9 cellular contexts compared by ENCODE assay signal in the genomic region with DNA sequence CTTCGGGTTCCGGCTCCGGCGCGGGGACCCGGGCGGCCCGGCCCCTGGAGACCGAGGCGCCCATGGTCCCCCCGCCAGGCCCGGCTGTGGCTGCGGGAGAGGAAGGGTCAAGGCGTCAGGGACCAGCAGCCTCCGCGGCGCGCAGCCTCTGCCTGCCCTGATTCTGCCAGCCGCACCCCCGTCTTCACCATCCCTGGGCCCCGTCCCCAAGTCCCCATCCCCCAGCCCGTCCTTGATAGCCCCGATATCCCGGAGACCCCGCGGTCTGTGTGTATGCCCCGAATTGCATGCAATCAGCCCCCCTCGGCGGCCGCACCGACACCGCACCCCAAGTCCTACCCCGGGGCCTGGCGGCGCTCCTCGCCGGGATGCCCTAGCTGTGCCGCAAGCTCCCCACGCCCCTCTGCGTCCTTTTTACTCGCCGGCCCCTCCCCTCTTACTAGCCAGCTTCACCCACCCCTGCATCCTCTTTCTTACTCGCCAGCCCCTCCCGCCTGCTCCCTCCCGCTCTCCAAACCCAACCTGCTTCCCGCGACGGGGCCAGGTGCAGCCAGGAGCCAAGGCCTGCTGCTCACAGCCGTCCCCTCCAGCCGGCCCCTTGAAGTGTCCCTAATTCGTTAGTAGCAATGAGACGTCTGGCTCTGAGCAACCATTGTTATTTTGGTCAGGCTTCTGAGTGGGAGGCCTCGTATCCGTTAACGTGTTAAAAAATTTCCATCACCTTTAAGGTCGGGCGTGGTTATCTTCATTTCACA. TPM values are rescaled to one million over a fixed set of nuclear protein-coding genes. Genes with fewer than 3 reads are reported as not detected.
A peak's percentile ranks its signal among the peaks of the same experiment; 100 is the strongest.
DNase-seq lines count a peak whose midpoint lies in the region; ATAC-seq and TF ChIP-seq lines count a peak whose summit lies in the region.
"Had no signal": no experiment of that assay in that cellular context is flagged by ENCODE, and none has a peak within 500 bp of the region (broad histone marks: within the 10 kb centered on the region; RNA-seq: fewer than 3 reads in every experiment).

Gene FBXO27, minus strand, starts transcription at position 386 of the 755 bp plus-strand sequence. Its CDS starts 322 bp downstream, at position 64.

- H3K9me3 Mint-ChIP-seq in T-helper 2 cell treated with Interferon-gamma antibody and Interleukin-4, amounts not matched to agents 5 μg/mL and 100 μg/mL, for 36 hours: no peaks in the 10 kb centered on the region
- no peaks in the 10 kb centered on the region for H3K9me3 Mint-ChIP-seq in central memory CD8-positive, alpha-beta T cell
- H3K9me3 Mint-ChIP-seq: activated naive CD4-positive, alpha-beta T cell treated with anti-CD3 and anti-CD28 coated beads, Interleukin-2, amount 50 U/mL, for 72 hours had no signal

- no peak for ATAC-seq in central memory CD8-positive, alpha-beta T cell (replicated peaks; ENCODE audit: extremely low read depth, poor library complexity, severe bottlenecking)
- no peak for ATAC-seq in HG03378 (IDR thresholded peaks at IDR 0.05; ENCODE audit: unreplicated experiment)
- ATAC-seq in GM18868 (IDR thresholded peaks at IDR 0.05; ENCODE audit: unreplicated experiment): no peak

- DNase-seq in T-helper 2 cell treated with Interferon-gamma antibody and Interleukin-4, amounts not matched to agents 5 μg/mL and 100 μg/mL, for 36 hours (ENCODE audit: low spot score): no peak
- DNase-seq in T-helper 2 cell: no peak
- DNase-seq in NT2/D1 (ENCODE audit: low read depth, low spot score): no peak
- DNase-seq in central memory CD8-positive, alpha-beta T cell (ENCODE audit: low spot score in 2 of 2): no peak
- DNase-seq in kidney epithelial cell (ENCODE audit: low read depth): no peak
- DNase-seq in smooth muscle cell (lab: John Stamatoyannopoulos, UW; ENCODE audit: unreplicated experiment): no peak

- H3K9ac ChIP-seq in NT2/D1 (ENCODE audit: insufficient read length, low read depth): peak within 1 kb of the TSS; percentile 87
- no peak within 1 kb of the TSS for H3K9ac ChIP-seq in smooth muscle cell (ENCODE audit: low read depth)

- H3K27me3 ChIP-seq in NT2/D1 (ENCODE audit: insufficient read depth, insufficient read length) (no peaks in the 10 kb centered on the region), kidney epithelial cell (ENCODE audit: control insufficient read depth, insufficient read depth, low read length) (no peaks in the 10 kb centered on the region), smooth muscle cell (ENCODE audit: low read depth) (no peaks in the 10 kb centered on the region)

- H3K79me2 ChIP-seq in smooth muscle cell (ENCODE audit: low read depth): no peaks in the 10 kb centered on the region

- H3F3A ChIP-seq in smooth muscle cell (ENCODE audit: low read depth): no peaks in the 10 kb centered on the region

- H2AFZ ChIP-seq in smooth muscle cell (ENCODE audit: low read depth): peak within 1 kb of the TSS; percentile 96

- H3K27me3 Mint-ChIP-seq in T-helper 2 cell treated with Interferon-gamma antibody and Interleukin-4, amounts not matched to agents 5 μg/mL and 100 μg/mL, for 36 hours (ENCODE audit: low read depth): peaks cover 28% of the 10 kb centered on the region
- H3K27me3 Mint-ChIP-seq in central memory CD8-positive, alpha-beta T cell: peaks cover 9% of the 10 kb centered on the region

- 5% methylated on average over 50 of the region's 57 CpGs for WGBS in smooth muscle cell (ENCODE audit: low lambda C conversion rate)

- H3K4me3 ChIP-seq in NT2/D1 (ENCODE audit: insufficient read length, low read depth): peak within 1 kb of the TSS; percentile 75
- peak within 1 kb of the TSS; percentile 62 for H3K4me3 ChIP-seq in kidney epithelial cell (ENCODE audit: low read depth, low read length)
- H3K4me3 ChIP-seq in smooth muscle cell: peak within 1 kb of the TSS; percentile 67

- H3K36me3 Mint-ChIP-seq in T-helper 2 cell treated with Interferon-gamma antibody and Interleukin-4, amounts not matched to agents 5 μg/mL and 100 μg/mL, for 36 hours (ENCODE audit: low read depth): no peaks in the 10 kb centered on the region
- H3K36me3 Mint-ChIP-seq in central memory CD8-positive, alpha-beta T cell (ENCODE audit: insufficient read depth): peaks cover 1% of the 10 kb centered on the region

- H4K20me1 ChIP-seq in smooth muscle cell (ENCODE audit: low read depth): no peaks in the 10 kb centered on the region

- no peak within 1 kb of the TSS for H3K27ac ChIP-seq in smooth muscle cell (ENCODE audit: low read depth)

- H3K4me2 ChIP-seq in smooth muscle cell: peak within 1 kb of the TSS; percentile 97

- no peak within 1 kb of the TSS for H3K27ac Mint-ChIP-seq in T-helper 2 cell treated with Interferon-gamma antibody and Interleukin-4, amounts not matched to agents 5 μg/mL and 100 μg/mL, for 36 hours
- H3K27ac Mint-ChIP-seq in central memory CD8-positive, alpha-beta T cell (ENCODE audit: low read depth): no peak within 1 kb of the TSS
- H3K27ac Mint-ChIP-seq: activated naive CD4-positive, alpha-beta T cell treated with anti-CD3 and anti-CD28 coated beads, Interleukin-2, amount 50 U/mL, for 72 hours had no signal

- H3K9me3 ChIP-seq in NT2/D1 (ENCODE audit: insufficient read depth, low read length): peaks cover 3% of the 10 kb centered on the region; the same call in 1 of the 2 replicates
- H3K9me3 ChIP-seq in smooth muscle cell (replicated peaks; ENCODE audit: low read depth): no peaks in the 10 kb centered on the region

- no peaks in the 10 kb centered on the region for H3K36me3 ChIP-seq in NT2/D1 (ENCODE audit: insufficient read depth, insufficient read length, low read length)
- no peaks in the 10 kb centered on the region for H3K36me3 ChIP-seq in kidney epithelial cell (ENCODE audit: control insufficient read depth, insufficient read depth, low read length)
- no peaks in the 10 kb centered on the region for H3K36me3 ChIP-seq in smooth muscle cell (ENCODE audit: low read depth)

- H3K4me1 Mint-ChIP-seq in T-helper 2 cell treated with Interferon-gamma antibody and Interleukin-4, amounts not matched to agents 5 μg/mL and 100 μg/mL, for 36 hours (ENCODE audit: low read depth): no peaks in the 10 kb centered on the region
- H3K4me1 Mint-ChIP-seq in central memory CD8-positive, alpha-beta T cell: peaks cover 6% of the 10 kb centered on the region

- peak within 1 kb of the TSS; percentile 59 for H3K4me3 Mint-ChIP-seq in T-helper 2 cell treated with Interferon-gamma antibody and Interleukin-4, amounts not matched to agents 5 μg/mL and 100 μg/mL, for 36 hours
- peak within 1 kb of the TSS; percentile 75 for H3K4me3 Mint-ChIP-seq in central memory CD8-positive, alpha-beta T cell

- no peak for TF ChIP-seq CTCF in kidney epithelial cell (IDR thresholded peaks at IDR 0.05; ENCODE audit: insufficient read depth, low read length, poor library complexity, severe bottlenecking)
- no peak for TF ChIP-seq CTCF in smooth muscle cell (IDR thresholded peaks at IDR 0.05; ENCODE audit: borderline replicate concordance, insufficient read depth, poor library complexity, severe bottlenecking)

- H3K4me1 ChIP-seq in NT2/D1 (ENCODE audit: insufficient read depth, insufficient read length): no peaks in the 10 kb centered on the region
- no peaks in the 10 kb centered on the region for H3K4me1 ChIP-seq in smooth muscle cell (ENCODE audit: low read depth)

RNA-seq across cellular contexts. Expression of gene FBXO27, which starts in this region (rescaled TPM):
- total RNA-seq in kidney epithelial cell (3.0 and 6.9 TPM in 2 replicates), smooth muscle cell (1.9 and 5.3 TPM in 2 replicates)
- 2.8 and 5.4 TPM in 2 replicates for polyA plus RNA-seq in smooth muscle cell
